In the genomic region with DNA sequence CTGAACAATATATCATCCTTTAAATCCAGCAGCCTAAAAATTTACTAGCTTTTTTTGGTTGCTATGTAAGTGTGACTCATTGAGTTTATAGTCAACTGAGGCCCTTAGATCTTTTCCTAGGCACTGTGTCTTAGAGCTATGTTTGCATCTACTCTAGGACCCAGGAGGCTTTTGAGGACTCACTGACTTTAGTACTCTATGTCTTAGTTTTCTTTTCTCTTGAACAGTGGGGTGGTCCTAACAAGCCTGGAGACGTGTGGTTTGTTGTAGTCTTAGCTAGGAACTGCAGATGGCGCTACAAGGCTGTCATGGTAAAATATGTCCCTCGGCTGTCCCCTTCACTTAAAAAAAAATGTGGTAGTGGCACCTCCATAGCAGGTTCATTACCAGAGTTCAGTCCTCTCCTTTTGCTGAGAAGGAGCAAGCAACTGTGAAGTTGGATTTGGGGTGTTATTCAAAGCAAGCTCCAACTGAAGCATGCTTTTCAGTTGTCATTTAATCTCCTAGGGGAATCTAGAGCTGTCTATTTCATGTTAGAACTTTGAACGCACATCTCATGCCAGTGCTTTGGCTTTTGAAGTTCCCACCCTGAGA, we compare ENCODE assay signal across 1 cellular context.
A peak's percentile ranks its signal among the peaks of the same experiment; 100 is the strongest.
TF ChIP-seq lines count a peak whose summit lies in the region.

No MANE protein-coding gene starts in this region.

TF ChIP-seq in K562, 482 proteins besides CTCF, POLR2A, EP300 and RAD21 (continues in another document):
- TF ChIP-seq ARNT (IDR thresholded peaks at IDR 0.05) (0 out of 4 replicates have a peak, but pooled peaks of 1 of the 2 experiments have one; percentile 30), PCBP1 (IDR thresholded peaks at IDR 0.05; ENCODE audit: low read depth, low read length, poor library complexity, severe bottlenecking) (no peak), ZNF507 (tag; conservative IDR thresholded peaks at IDR 0.05) (no peak), DEAF1 (CRISPR knock-in tag; IDR thresholded peaks at IDR 0.05) (peak; percentile 95), SUPT5H (IDR thresholded peaks at IDR 0.05) (no peak), CBFB (CRISPR knock-in tag; IDR thresholded peaks at IDR 0.05) (no peak), ZNF146 (CRISPR knock-in tag; IDR thresholded peaks at IDR 0.05; ENCODE audit: unreplicated experiment) (no peak), CREB1 (IDR thresholded peaks at IDR 0.05) (0 out of 2 replicates have a peak, but pooled peaks have one; percentile 12), CREB1 (CRISPR knock-in tag; IDR thresholded peaks at IDR 0.05) (no peak), ADNP (tag; IDR thresholded peaks at IDR 0.05) (no peak), YY1 (IDR thresholded peaks at IDR 0.05; ENCODE audit: borderline replicate concordance in 1 of 3, control insufficient read depth in 1 of 3, extremely low read depth in 1 of 3, insufficient read depth in 3 of 3, insufficient read length in 1 of 3, insufficient replicate concordance in 2 of 3, low read depth in 1 of 3, low read length in 2 of 3) (no peak), ZNF175 (CRISPR knock-in tag; IDR thresholded peaks at IDR 0.05; ENCODE audit: low read depth) (no peak), NRF1 (conservative IDR thresholded peaks at IDR 0.05 in 1 of 2, IDR thresholded peaks at IDR 0.05 in 1 of 2) (no peak), ETS2 (tag; IDR thresholded peaks at IDR 0.05; ENCODE audit: borderline replicate concordance, poor library complexity, severe bottlenecking) (no peak), ZNF184 (CRISPR knock-in tag; IDR thresholded peaks at IDR 0.05) (no peak), DLX4 (CRISPR knock-in tag; IDR thresholded peaks at IDR 0.05) (no peak), BMI1 (IDR thresholded peaks at IDR 0.05; ENCODE audit: low read length) (no peak), HNRNPUL1 (IDR thresholded peaks at IDR 0.05; ENCODE audit: low read length) (no peak), POLR2B (IDR thresholded peaks at IDR 0.05; ENCODE audit: low read depth, partially characterized antibody) (no peak), ZBTB17 (CRISPR knock-in tag; IDR thresholded peaks at IDR 0.05) (no peak), PKNOX1 (IDR thresholded peaks at IDR 0.05) (0 out of 2 replicates have a peak, but pooled peaks have one; percentile 12), CBX3 (IDR thresholded peaks at IDR 0.05; ENCODE audit: borderline replicate concordance in 1 of 2, low read length in 2 of 2) (0 out of 3 replicates have a peak, but pooled peaks of 1 of the 2 experiments have one; percentile 16), SMC3 (conservative IDR thresholded peaks at IDR 0.05; ENCODE audit: insufficient read depth, low read depth, low read length) (peak; percentile 91), ZNF174 (CRISPR knock-in tag; IDR thresholded peaks at IDR 0.05) (no peak), JUND (IDR thresholded peaks at IDR 0.05; ENCODE audit: borderline replicate concordance, low read depth, low read length) (no peak), JUND (tag; IDR thresholded peaks at IDR 0.05; ENCODE audit: borderline replicate concordance, low read depth, low read length) (no peak), STAT5A (IDR thresholded peaks at IDR 0.05; ENCODE audit: borderline replicate concordance, low read length) (no peak), EGR1 (conservative IDR thresholded peaks at IDR 0.05) (no peak), AFF1 (IDR thresholded peaks at IDR 0.05; ENCODE audit: low read depth in 1 of 2, partially characterized antibody in 2 of 2) (no peak), TCF7L2 (IDR thresholded peaks at IDR 0.05; ENCODE audit: low read depth, low read length) (no peak), TFAM (CRISPR knock-in tag; conservative IDR thresholded peaks at IDR 0.05) (no peak), TFAP4 (CRISPR knock-in tag; IDR thresholded peaks at IDR 0.05; ENCODE audit: borderline replicate concordance) (no peak), NBN (IDR thresholded peaks at IDR 0.05; ENCODE audit: low read depth) (peak; percentile 41; the same call in 1 of the 2 replicates), ZNF384 (IDR thresholded peaks at IDR 0.05; ENCODE audit: low read depth, low read length) (peak; percentile 98), SIX5 (IDR thresholded peaks at IDR 0.05; ENCODE audit: borderline replicate concordance in 1 of 2, insufficient read depth in 1 of 2, low read depth in 1 of 2, low read length in 2 of 2) (no peak), STAG1 (CRISPR knock-in tag; IDR thresholded peaks at IDR 0.05; ENCODE audit: borderline replicate concordance) (peak; percentile 82; the same call in 1 of the 2 replicates), NCOA6 (IDR thresholded peaks at IDR 0.05) (no peak), ZFP1 (CRISPR knock-in tag; IDR thresholded peaks at IDR 0.05) (no peak), KAT2B (IDR thresholded peaks at IDR 0.05; ENCODE audit: low read depth, low read length) (no peak)
- TF ChIP-seq, protein P1, sequence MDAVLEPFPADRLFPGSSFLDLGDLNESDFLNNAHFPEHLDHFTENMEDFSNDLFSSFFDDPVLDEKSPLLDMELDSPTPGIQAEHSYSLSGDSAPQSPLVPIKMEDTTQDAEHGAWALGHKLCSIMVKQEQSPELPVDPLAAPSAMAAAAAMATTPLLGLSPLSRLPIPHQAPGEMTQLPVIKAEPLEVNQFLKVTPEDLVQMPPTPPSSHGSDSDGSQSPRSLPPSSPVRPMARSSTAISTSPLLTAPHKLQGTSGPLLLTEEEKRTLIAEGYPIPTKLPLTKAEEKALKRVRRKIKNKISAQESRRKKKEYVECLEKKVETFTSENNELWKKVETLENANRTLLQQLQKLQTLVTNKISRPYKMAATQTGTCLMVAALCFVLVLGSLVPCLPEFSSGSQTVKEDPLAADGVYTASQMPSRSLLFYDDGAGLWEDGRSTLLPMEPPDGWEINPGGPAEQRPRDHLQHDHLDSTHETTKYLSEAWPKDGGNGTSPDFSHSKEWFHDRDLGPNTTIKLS (IDR thresholded peaks at IDR 0.05; ENCODE audit: borderline replicate concordance, low read depth): no peak
- TF ChIP-seq, protein P2, sequence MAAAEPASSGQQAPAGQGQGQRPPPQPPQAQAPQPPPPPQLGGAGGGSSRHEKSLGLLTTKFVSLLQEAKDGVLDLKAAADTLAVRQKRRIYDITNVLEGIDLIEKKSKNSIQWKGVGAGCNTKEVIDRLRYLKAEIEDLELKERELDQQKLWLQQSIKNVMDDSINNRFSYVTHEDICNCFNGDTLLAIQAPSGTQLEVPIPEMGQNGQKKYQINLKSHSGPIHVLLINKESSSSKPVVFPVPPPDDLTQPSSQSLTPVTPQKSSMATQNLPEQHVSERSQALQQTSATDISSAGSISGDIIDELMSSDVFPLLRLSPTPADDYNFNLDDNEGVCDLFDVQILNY (CRISPR knock-in tag; IDR thresholded peaks at IDR 0.05): no peak
- TF ChIP-seq, protein P3, sequence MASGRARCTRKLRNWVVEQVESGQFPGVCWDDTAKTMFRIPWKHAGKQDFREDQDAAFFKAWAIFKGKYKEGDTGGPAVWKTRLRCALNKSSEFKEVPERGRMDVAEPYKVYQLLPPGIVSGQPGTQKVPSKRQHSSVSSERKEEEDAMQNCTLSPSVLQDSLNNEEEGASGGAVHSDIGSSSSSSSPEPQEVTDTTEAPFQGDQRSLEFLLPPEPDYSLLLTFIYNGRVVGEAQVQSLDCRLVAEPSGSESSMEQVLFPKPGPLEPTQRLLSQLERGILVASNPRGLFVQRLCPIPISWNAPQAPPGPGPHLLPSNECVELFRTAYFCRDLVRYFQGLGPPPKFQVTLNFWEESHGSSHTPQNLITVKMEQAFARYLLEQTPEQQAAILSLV (tag; IDR thresholded peaks at IDR 0.05): no peak
